32 cellular contexts compared by ENCODE assay signal in the genomic region with DNA sequence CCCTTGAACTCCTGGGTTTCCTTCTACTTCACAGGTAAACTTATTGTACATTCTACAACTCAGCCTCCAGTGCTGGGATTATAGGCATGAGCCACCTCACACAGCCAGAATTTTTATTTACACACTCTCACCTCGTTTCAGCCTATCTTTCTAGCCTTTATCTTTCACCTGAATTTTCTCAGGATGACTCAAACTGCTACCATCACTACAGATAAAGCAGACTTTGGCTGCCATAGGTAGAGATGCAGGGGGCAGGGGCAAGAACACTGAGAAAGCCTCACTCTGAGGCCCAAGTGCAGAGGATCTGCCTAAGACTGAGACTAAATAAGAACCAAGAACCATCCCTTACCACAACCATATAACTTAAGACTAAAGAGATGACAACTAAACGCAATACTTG.
"Had no signal": no experiment of that assay in that cellular context is flagged by ENCODE, and none has a peak within 500 bp of the region (broad histone marks: within the 10 kb centered on the region; RNA-seq: fewer than 3 reads in every experiment).

No MANE protein-coding gene starts in this region.

- H3K27me3 ChIP-seq: SJSA1 had no signal

- H3K27ac ChIP-seq: SJSA1 had no signal

- H3K4me2 ChIP-seq: SK-N-SH had no signal

- H3K4me1 ChIP-seq: SJSA1 had no signal

- H3K27ac Mint-ChIP-seq: activated CD4-positive, alpha-beta memory T cell treated with anti-CD3 and anti-CD28 coated beads, Interleukin-2, amount 10 ng/mL, durations not matched to agents 7 days and 5 days; activated CD8-positive, alpha-beta memory T cell treated with anti-CD3 and anti-CD28 coated beads, Interleukin-2, amount 10 ng/mL, durations not matched to agents 7 days and 5 days; activated naive CD4-positive, alpha-beta T cell treated with anti-CD3 and anti-CD28 coated beads, Interleukin-2, amount 10 ng/mL, durations not matched to agents 7 days and 5 days; activated naive CD8-positive, alpha-beta T cell; activated naive CD8-positive, alpha-beta T cell treated with anti-CD3 and anti-CD28 coated beads, Interleukin-2, amount 50 U/mL, for 24 hours; T-helper 1 cell treated with Interleukin-12 subunit alpha and Interleukin-12 subunit beta and Interleukin-4 antibody, amounts not matched to agents 30 μg/mL and 1 μg/mL, for 36 hours; T-helper 2 cell treated with Interferon-gamma antibody and Interleukin-4, amounts not matched to agents 5 μg/mL and 100 μg/mL, for 36 hours had no signal

- H3K9me3 ChIP-seq: SJSA1, SK-N-SH had no signal

- DNase-seq: activated CD4-positive, alpha-beta memory T cell treated with anti-CD3 and anti-CD28 coated beads, Interleukin-2, amount 10 ng/mL, durations not matched to agents 7 days and 5 days; activated CD4-positive, alpha-beta T cell treated with anti-CD3 and anti-CD28 coated beads for 4 hours; activated CD4-positive, alpha-beta T cell treated with anti-CD3 and anti-CD28 coated beads, Interleukin-2, amount 50 U/mL, for 1 hour; activated CD8-positive, alpha-beta memory T cell treated with anti-CD3 and anti-CD28 coated beads for 24 hours; activated CD8-positive, alpha-beta memory T cell treated with anti-CD3 and anti-CD28 coated beads, Interleukin-2, amount 10 ng/mL, durations not matched to agents 7 days and 5 days; activated CD8-positive, alpha-beta memory T cell treated with anti-CD3 and anti-CD28 coated beads, Interleukin-2, amount 50 U/mL, for 48 hours; activated effector memory CD4-positive, alpha-beta T cell treated with Interleukin-2 at 50 U/mL for 16 hours; activated naive CD4-positive, alpha-beta T cell treated with anti-CD3 and anti-CD28 coated beads, Interleukin-2, amount 10 ng/mL, durations not matched to agents 7 days and 5 days; activated naive CD8-positive, alpha-beta T cell treated with anti-CD3 and anti-CD28 coated beads, Interleukin-2, amount 50 U/mL, for 24 hours; activated T-cell treated with anti-CD3 and anti-CD28 coated beads, Interleukin-2, amount 50 U/mL, for 48 hours; anterior cingulate cortex; central memory CD4-positive, alpha-beta T cell; Karpas-422; NCI-H1105; NCI-H1436; NCI-H1694; NCI-H1930; NCI-H2081 treated with DMSO at 0.1 percent for 48 hours; NCI-H510A; NCI-H526; NCI-H748 treated with DMSO at 0.1 percent for 48 hours; NK-92 treated with Interleukin-12 subunit alpha and Interleukin-12 subunit beta, amount 100 ng/mL, for 24 hours; SHP77 treated with DMSO at 0.1 percent for 48 hours; SK-N-SH had no signal

- H3K9ac ChIP-seq: SK-N-SH had no signal

- ATAC-seq: activated CD4-positive, CD25-positive, alpha-beta regulatory T cell treated with anti-CD3 and anti-CD28 coated beads, Interleukin-2, amount 50 U/mL, for 24 hours; activated CD8-positive, alpha-beta memory T cell treated with anti-CD3 and anti-CD28 coated beads, Interleukin-2, amount 10 ng/mL, durations not matched to agents 7 days and 5 days; activated naive CD8-positive, alpha-beta T cell treated with anti-CD3 and anti-CD28 coated beads, Interleukin-2, amount 50 U/mL, for 24 hours; WTC11 had no signal

- H3K4me1 Mint-ChIP-seq: activated naive CD4-positive, alpha-beta T cell treated with anti-CD3 and anti-CD28 coated beads, Interleukin-2, amount 10 ng/mL, durations not matched to agents 7 days and 5 days; activated naive CD8-positive, alpha-beta T cell treated with anti-CD3 and anti-CD28 coated beads, Interleukin-2, amount 50 U/mL, for 24 hours had no signal

- H3K27me3 Mint-ChIP-seq: activated CD4-positive, alpha-beta memory T cell treated with anti-CD3 and anti-CD28 coated beads, Interleukin-2, amount 10 ng/mL, durations not matched to agents 7 days and 5 days; activated CD8-positive, alpha-beta memory T cell treated with anti-CD3 and anti-CD28 coated beads, Interleukin-2, amount 10 ng/mL, durations not matched to agents 7 days and 5 days; activated naive CD4-positive, alpha-beta T cell treated with anti-CD3 and anti-CD28 coated beads, Interleukin-2, amount 10 ng/mL, durations not matched to agents 7 days and 5 days; activated naive CD8-positive, alpha-beta T cell; activated naive CD8-positive, alpha-beta T cell treated with anti-CD3 and anti-CD28 coated beads, Interleukin-2, amount 50 U/mL, for 24 hours had no signal

- H3K9me3 Mint-ChIP-seq: activated CD4-positive, alpha-beta memory T cell treated with anti-CD3 and anti-CD28 coated beads, Interleukin-2, amount 10 ng/mL, durations not matched to agents 7 days and 5 days; activated naive CD4-positive, alpha-beta T cell treated with anti-CD3 and anti-CD28 coated beads, Interleukin-2, amount 10 ng/mL, durations not matched to agents 7 days and 5 days; activated naive CD8-positive, alpha-beta T cell treated with anti-CD3 and anti-CD28 coated beads, Interleukin-2, amount 50 U/mL, for 24 hours; T-helper 1 cell treated with Interleukin-12 subunit alpha and Interleukin-12 subunit beta and Interleukin-4 antibody, amounts not matched to agents 30 μg/mL and 1 μg/mL, for 36 hours; T-helper 2 cell treated with Interferon-gamma antibody and Interleukin-4, amounts not matched to agents 5 μg/mL and 100 μg/mL, for 36 hours; WTC11 had no signal

- FAIRE-seq: TTC549 had no signal

- H3K4me3 Mint-ChIP-seq: activated CD4-positive, alpha-beta memory T cell treated with anti-CD3 and anti-CD28 coated beads, Interleukin-2, amount 10 ng/mL, durations not matched to agents 7 days and 5 days; activated CD8-positive, alpha-beta memory T cell treated with anti-CD3 and anti-CD28 coated beads, Interleukin-2, amount 10 ng/mL, durations not matched to agents 7 days and 5 days; activated naive CD4-positive, alpha-beta T cell treated with anti-CD3 and anti-CD28 coated beads, Interleukin-2, amount 10 ng/mL, durations not matched to agents 7 days and 5 days; activated naive CD8-positive, alpha-beta T cell; activated naive CD8-positive, alpha-beta T cell treated with anti-CD3 and anti-CD28 coated beads, Interleukin-2, amount 50 U/mL, for 24 hours; brain; T-helper 1 cell treated with Interleukin-12 subunit alpha and Interleukin-12 subunit beta and Interleukin-4 antibody, amounts not matched to agents 30 μg/mL and 1 μg/mL, for 36 hours; T-helper 2 cell treated with Interferon-gamma antibody and Interleukin-4, amounts not matched to agents 5 μg/mL and 100 μg/mL, for 36 hours; WTC11 had no signal

- H3K4me3 ChIP-seq: SJSA1 had no signal
